Comparison of ENCODE assay signal across 1 cellular context in the genomic region with DNA sequence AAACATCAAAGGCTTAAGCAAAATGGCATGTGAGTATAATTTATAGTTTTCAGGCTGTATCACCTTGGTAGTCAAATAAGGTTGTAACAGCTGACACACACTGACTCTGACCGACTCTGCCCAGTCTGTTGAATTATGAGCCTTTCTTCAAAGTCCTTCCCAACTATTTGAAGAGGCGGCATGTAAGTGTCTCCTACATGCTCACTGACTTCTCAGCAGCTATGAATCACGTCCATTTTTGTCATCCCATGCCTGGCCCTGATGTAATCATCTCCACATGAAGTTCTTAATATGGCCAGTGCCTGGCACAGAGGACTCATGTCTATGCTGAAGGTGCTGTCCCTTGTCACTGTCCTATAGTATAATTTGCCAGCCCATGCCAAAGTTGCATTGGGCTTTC.
TF ChIP-seq lines count a peak whose summit lies in the region.

No MANE protein-coding gene starts in this region.

TF ChIP-seq in GM23338, 12 proteins besides CTCF, POLR2A, EP300 and RAD21 (continued from another document):
- TF ChIP-seq, protein P1, sequence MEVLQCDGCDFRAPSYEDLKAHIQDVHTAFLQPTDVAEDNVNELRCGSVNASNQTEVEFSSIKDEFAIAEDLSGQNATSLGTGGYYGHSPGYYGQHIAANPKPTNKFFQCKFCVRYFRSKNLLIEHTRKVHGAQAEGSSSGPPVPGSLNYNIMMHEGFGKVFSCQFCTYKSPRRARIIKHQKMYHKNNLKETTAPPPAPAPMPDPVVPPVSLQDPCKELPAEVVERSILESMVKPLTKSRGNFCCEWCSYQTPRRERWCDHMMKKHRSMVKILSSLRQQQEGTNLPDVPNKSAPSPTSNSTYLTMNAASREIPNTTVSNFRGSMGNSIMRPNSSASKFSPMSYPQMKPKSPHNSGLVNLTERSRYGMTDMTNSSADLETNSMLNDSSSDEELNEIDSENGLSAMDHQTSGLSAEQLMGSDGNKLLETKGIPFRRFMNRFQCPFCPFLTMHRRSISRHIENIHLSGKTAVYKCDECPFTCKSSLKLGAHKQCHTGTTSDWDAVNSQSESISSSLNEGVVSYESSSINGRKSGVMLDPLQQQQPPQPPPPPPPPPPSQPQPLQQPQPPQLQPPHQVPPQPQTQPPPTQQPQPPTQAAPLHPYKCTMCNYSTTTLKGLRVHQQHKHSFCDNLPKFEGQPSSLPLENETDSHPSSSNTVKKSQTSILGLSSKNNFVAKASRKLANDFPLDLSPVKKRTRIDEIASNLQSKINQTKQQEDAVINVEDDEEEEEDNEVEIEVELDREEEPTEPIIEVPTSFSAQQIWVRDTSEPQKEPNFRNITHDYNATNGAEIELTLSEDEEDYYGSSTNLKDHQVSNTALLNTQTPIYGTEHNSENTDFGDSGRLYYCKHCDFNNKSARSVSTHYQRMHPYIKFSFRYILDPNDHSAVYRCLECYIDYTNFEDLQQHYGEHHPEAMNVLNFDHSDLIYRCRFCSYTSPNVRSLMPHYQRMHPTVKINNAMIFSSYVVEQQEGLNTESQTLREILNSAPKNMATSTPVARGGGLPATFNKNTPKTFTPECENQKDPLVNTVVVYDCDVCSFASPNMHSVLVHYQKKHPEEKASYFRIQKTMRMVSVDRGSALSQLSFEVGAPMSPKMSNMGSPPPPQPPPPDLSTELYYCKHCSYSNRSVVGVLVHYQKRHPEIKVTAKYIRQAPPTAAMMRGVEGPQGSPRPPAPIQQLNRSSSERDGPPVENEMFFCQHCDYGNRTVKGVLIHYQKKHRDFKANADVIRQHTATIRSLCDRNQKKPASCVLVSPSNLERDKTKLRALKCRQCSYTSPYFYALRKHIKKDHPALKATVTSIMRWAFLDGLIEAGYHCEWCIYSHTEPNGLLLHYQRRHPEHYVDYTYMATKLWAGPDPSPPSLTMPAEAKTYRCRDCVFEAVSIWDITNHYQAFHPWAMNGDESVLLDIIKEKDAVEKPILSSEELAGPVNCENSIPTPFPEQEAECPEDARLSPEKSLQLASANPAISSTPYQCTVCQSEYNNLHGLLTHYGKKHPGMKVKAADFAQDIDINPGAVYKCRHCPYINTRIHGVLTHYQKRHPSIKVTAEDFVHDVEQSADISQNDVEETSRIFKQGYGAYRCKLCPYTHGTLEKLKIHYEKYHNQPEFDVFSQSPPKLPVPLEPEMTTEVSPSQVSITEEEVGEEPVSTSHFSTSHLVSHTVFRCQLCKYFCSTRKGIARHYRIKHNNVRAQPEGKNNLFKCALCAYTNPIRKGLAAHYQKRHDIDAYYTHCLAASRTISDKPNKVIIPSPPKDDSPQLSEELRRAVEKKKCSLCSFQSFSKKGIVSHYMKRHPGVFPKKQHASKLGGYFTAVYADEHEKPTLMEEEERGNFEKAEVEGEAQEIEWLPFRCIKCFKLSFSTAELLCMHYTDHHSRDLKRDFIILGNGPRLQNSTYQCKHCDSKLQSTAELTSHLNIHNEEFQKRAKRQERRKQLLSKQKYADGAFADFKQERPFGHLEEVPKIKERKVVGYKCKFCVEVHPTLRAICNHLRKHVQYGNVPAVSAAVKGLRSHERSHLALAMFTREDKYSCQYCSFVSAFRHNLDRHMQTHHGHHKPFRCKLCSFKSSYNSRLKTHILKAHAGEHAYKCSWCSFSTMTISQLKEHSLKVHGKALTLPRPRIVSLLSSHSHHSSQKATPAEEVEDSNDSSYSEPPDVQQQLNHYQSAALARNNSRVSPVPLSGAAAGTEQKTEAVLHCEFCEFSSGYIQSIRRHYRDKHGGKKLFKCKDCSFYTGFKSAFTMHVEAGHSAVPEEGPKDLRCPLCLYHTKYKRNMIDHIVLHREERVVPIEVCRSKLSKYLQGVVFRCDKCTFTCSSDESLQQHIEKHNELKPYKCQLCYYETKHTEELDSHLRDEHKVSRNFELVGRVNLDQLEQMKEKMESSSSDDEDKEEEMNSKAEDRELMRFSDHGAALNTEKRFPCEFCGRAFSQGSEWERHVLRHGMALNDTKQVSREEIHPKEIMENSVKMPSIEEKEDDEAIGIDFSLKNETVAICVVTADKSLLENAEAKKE (CRISPR knock-in tag; IDR thresholded peaks at IDR 0.05), result no peak
- TF ChIP-seq, protein P2, sequence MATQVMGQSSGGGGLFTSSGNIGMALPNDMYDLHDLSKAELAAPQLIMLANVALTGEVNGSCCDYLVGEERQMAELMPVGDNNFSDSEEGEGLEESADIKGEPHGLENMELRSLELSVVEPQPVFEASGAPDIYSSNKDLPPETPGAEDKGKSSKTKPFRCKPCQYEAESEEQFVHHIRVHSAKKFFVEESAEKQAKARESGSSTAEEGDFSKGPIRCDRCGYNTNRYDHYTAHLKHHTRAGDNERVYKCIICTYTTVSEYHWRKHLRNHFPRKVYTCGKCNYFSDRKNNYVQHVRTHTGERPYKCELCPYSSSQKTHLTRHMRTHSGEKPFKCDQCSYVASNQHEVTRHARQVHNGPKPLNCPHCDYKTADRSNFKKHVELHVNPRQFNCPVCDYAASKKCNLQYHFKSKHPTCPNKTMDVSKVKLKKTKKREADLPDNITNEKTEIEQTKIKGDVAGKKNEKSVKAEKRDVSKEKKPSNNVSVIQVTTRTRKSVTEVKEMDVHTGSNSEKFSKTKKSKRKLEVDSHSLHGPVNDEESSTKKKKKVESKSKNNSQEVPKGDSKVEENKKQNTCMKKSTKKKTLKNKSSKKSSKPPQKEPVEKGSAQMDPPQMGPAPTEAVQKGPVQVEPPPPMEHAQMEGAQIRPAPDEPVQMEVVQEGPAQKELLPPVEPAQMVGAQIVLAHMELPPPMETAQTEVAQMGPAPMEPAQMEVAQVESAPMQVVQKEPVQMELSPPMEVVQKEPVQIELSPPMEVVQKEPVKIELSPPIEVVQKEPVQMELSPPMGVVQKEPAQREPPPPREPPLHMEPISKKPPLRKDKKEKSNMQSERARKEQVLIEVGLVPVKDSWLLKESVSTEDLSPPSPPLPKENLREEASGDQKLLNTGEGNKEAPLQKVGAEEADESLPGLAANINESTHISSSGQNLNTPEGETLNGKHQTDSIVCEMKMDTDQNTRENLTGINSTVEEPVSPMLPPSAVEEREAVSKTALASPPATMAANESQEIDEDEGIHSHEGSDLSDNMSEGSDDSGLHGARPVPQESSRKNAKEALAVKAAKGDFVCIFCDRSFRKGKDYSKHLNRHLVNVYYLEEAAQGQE (IDR thresholded peaks at IDR 0.05; ENCODE audit: unreplicated experiment), result no peak
- no peak for TF ChIP-seq JUNB (IDR thresholded peaks at IDR 0.05; ENCODE audit: unreplicated experiment)
- TF ChIP-seq EZH2 (IDR thresholded peaks at IDR 0.05; ENCODE audit: low read depth, unreplicated experiment), result no peak
